Comparison of ENCODE assay signal across 2 cellular contexts in genomic region chr5:73796164-73797141, GRCh38.
TF ChIP-seq lines count a peak whose summit lies in the region.

No MANE protein-coding gene starts in this region.

TF ChIP-seq in IMR-90, 13 proteins besides CTCF, POLR2A, EP300 and RAD21:
- TF ChIP-seq CEBPB (IDR thresholded peaks at IDR 0.05; ENCODE audit: low read depth, low read length) = peak; percentile 99
- TF ChIP-seq, protein P1, sequence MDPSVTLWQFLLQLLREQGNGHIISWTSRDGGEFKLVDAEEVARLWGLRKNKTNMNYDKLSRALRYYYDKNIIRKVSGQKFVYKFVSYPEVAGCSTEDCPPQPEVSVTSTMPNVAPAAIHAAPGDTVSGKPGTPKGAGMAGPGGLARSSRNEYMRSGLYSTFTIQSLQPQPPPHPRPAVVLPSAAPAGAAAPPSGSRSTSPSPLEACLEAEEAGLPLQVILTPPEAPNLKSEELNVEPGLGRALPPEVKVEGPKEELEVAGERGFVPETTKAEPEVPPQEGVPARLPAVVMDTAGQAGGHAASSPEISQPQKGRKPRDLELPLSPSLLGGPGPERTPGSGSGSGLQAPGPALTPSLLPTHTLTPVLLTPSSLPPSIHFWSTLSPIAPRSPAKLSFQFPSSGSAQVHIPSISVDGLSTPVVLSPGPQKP (IDR thresholded peaks at IDR 0.05; ENCODE audit: borderline replicate concordance, low read depth, low read length) = no peak
- TF ChIP-seq RCOR1 (IDR thresholded peaks at IDR 0.05; ENCODE audit: insufficient replicate concordance, low read length) = peak; percentile 62
- no peak for TF ChIP-seq MXI1 (IDR thresholded peaks at IDR 0.05; ENCODE audit: borderline replicate concordance, low read depth, low read length)
- TF ChIP-seq USF2 (IDR thresholded peaks at IDR 0.05; ENCODE audit: low read depth, low read length) = peak; percentile 1; the same call in 1 of the 2 replicates
- 0 out of 2 replicates have a peak, but pooled peaks have one; percentile 2 for TF ChIP-seq NFE2L2 (IDR thresholded peaks at IDR 0.05; ENCODE audit: low read depth, low read length)
- TF ChIP-seq RFX5 (IDR thresholded peaks at IDR 0.05; ENCODE audit: low read depth, low read length) = no peak
- TF ChIP-seq FOS (IDR thresholded peaks at IDR 0.05; ENCODE audit: low read depth, low read length) = peak; percentile 77
- no peak for TF ChIP-seq MAFK (IDR thresholded peaks at IDR 0.05; ENCODE audit: low read depth, low read length)
- TF ChIP-seq BHLHE40 (IDR thresholded peaks at IDR 0.05; ENCODE audit: low read depth, low read length) = peak; percentile 57
- TF ChIP-seq MAZ (IDR thresholded peaks at IDR 0.05; ENCODE audit: borderline replicate concordance, low read depth, low read length) = peak; percentile 36; the same call in 1 of the 2 replicates
- TF ChIP-seq CHD1 (IDR thresholded peaks at IDR 0.05; ENCODE audit: low read depth, low read length) = peak; percentile 61; the same call in 1 of the 2 replicates
- TF ChIP-seq SMC3 (IDR thresholded peaks at IDR 0.05; ENCODE audit: low read depth, low read length) = no peak
TF ChIP-seq in IMR-90: peak in this region for 8.

TF ChIP-seq in K562, 482 proteins besides CTCF, POLR2A, EP300 and RAD21 (continued from another document and continues in another):
- TF ChIP-seq, protein P2, sequence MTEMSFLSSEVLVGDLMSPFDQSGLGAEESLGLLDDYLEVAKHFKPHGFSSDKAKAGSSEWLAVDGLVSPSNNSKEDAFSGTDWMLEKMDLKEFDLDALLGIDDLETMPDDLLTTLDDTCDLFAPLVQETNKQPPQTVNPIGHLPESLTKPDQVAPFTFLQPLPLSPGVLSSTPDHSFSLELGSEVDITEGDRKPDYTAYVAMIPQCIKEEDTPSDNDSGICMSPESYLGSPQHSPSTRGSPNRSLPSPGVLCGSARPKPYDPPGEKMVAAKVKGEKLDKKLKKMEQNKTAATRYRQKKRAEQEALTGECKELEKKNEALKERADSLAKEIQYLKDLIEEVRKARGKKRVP (CRISPR knock-in tag; IDR thresholded peaks at IDR 0.05) = peak; percentile 61; the same call in 1 of the 2 replicates
- TF ChIP-seq FOSL1 (tag; conservative IDR thresholded peaks at IDR 0.05) (0 out of 2 replicates have a peak, but pooled peaks have one; percentile 15), FOXA1 (IDR thresholded peaks at IDR 0.05; ENCODE audit: borderline replicate concordance) (no peak), KAT2B (IDR thresholded peaks at IDR 0.05; ENCODE audit: low read depth, low read length) (no peak), ZNF584 (CRISPR knock-in tag; IDR thresholded peaks at IDR 0.05; ENCODE audit: low read depth) (peak; percentile 62; the same call in 1 of the 2 replicates), ZNF175 (CRISPR knock-in tag; IDR thresholded peaks at IDR 0.05; ENCODE audit: low read depth) (peak; percentile 57; the same call in 1 of the 2 replicates), SMARCB1 (IDR thresholded peaks at IDR 0.05; ENCODE audit: insufficient read length, low read depth) (no peak), NFIC (IDR thresholded peaks at IDR 0.05) (peak; percentile 82), ZNF780A (CRISPR knock-in tag; IDR thresholded peaks at IDR 0.05) (no peak), SRSF3 (IDR thresholded peaks at IDR 0.05; ENCODE audit: insufficient read depth, low read length) (no peak), CTBP1 (IDR thresholded peaks at IDR 0.05; ENCODE audit: borderline replicate concordance) (peak; percentile 45; the same call in 1 of the 2 replicates), SMAD3 (CRISPR knock-in tag; conservative IDR thresholded peaks at IDR 0.05) (no peak), ZBTB26 (CRISPR knock-in tag; IDR thresholded peaks at IDR 0.05) (no peak), CREB1 (IDR thresholded peaks at IDR 0.05) (no peak), CREB1 (CRISPR knock-in tag; IDR thresholded peaks at IDR 0.05) (no peak), ZNF143 (CRISPR knock-in tag; IDR thresholded peaks at IDR 0.05) (no peak), NFIX (CRISPR knock-in tag; IDR thresholded peaks at IDR 0.05; ENCODE audit: low read depth) (peak; percentile 4; the same call in 1 of the 2 replicates), L3MBTL2 (IDR thresholded peaks at IDR 0.05) (peak; percentile 46), LEF1 (IDR thresholded peaks at IDR 0.05) (no peak), ETV1 (tag; conservative IDR thresholded peaks at IDR 0.05; ENCODE audit: low read depth) (0 out of 2 replicates have a peak, but pooled peaks have one; percentile 45), PHB (CRISPR knock-in tag; IDR thresholded peaks at IDR 0.05) (no peak), ZNF79 (CRISPR knock-in tag; IDR thresholded peaks at IDR 0.05; ENCODE audit: low read depth) (no peak), RB1 (IDR thresholded peaks at IDR 0.05; ENCODE audit: low read depth) (no peak), ZNF507 (tag; conservative IDR thresholded peaks at IDR 0.05) (no peak), DEAF1 (CRISPR knock-in tag; IDR thresholded peaks at IDR 0.05) (no peak), KAT7 (CRISPR knock-in tag; IDR thresholded peaks at IDR 0.05; ENCODE audit: borderline replicate concordance) (no peak), ZBTB8A (IDR thresholded peaks at IDR 0.05; ENCODE audit: partially characterized antibody) (no peak), ZNF395 (CRISPR knock-in tag; IDR thresholded peaks at IDR 0.05) (no peak), DMBX1 (CRISPR knock-in tag; IDR thresholded peaks at IDR 0.05; ENCODE audit: borderline replicate concordance) (no peak), EGR1 (conservative IDR thresholded peaks at IDR 0.05) (no peak), TCF7 (IDR thresholded peaks at IDR 0.05; ENCODE audit: borderline replicate concordance) (no peak), HIVEP1 (CRISPR knock-in tag; IDR thresholded peaks at IDR 0.05) (0 out of 2 replicates have a peak, but pooled peaks have one; percentile 63), GABPA (tag; conservative IDR thresholded peaks at IDR 0.05; ENCODE audit: low read depth) (0 out of 2 replicates have a peak, but pooled peaks have one; percentile 2), HMG20B (CRISPR knock-in tag; IDR thresholded peaks at IDR 0.05) (no peak)
- TF ChIP-seq, protein P3, sequence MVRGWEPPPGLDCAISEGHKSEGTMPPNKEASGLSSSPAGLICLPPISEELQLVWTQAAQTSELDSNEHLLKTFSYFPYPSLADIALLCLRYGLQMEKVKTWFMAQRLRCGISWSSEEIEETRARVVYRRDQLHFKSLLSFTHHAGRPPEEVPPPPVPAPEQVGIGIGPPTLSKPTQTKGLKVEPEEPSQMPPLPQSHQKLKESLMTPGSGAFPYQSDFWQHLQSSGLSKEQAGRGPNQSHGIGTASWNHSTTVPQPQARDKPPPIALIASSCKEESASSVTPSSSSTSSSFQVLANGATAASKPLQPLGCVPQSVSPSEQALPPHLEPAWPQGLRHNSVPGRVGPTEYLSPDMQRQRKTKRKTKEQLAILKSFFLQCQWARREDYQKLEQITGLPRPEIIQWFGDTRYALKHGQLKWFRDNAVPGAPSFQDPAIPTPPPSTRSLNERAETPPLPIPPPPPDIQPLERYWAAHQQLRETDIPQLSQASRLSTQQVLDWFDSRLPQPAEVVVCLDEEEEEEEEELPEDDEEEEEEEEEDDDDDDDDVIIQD (CRISPR knock-in tag; IDR thresholded peaks at IDR 0.05) = no peak
- TF ChIP-seq, protein P4, sequence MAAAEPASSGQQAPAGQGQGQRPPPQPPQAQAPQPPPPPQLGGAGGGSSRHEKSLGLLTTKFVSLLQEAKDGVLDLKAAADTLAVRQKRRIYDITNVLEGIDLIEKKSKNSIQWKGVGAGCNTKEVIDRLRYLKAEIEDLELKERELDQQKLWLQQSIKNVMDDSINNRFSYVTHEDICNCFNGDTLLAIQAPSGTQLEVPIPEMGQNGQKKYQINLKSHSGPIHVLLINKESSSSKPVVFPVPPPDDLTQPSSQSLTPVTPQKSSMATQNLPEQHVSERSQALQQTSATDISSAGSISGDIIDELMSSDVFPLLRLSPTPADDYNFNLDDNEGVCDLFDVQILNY (CRISPR knock-in tag; IDR thresholded peaks at IDR 0.05) = no peak
- TF ChIP-seq, protein P5, sequence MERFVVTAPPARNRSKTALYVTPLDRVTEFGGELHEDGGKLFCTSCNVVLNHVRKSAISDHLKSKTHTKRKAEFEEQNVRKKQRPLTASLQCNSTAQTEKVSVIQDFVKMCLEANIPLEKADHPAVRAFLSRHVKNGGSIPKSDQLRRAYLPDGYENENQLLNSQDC (CRISPR knock-in tag; IDR thresholded peaks at IDR 0.05) = no peak
- TF ChIP-seq, protein P6, sequence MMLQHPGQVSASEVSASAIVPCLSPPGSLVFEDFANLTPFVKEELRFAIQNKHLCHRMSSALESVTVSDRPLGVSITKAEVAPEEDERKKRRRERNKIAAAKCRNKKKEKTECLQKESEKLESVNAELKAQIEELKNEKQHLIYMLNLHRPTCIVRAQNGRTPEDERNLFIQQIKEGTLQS (IDR thresholded peaks at IDR 0.05) = peak; percentile 83
- TF ChIP-seq, protein P6 (CRISPR knock-in tag; conservative IDR thresholded peaks at IDR 0.05) = no peak
